Comparison of ENCODE assay signal across 35 cellular contexts in genomic region chr21:23686737-23687136, GRCh38.
"Had no signal": no experiment of that assay in that cellular context is flagged by ENCODE, and none has a peak within 500 bp of the region (broad histone marks: within the 10 kb centered on the region; RNA-seq: fewer than 3 reads in every experiment).

No MANE protein-coding gene starts in this region.

- H3K4me2 ChIP-seq: KMS-11 had no signal

- DNase-seq: Karpas-422, Kasumi-1, MG63, MM.1S, MV-4-11, NCI-H1048, NCI-H1092, NCI-H1092 treated with DMSO at 0.1 percent for 48 hours, NCI-H1105, NCI-H1105 treated with DMSO at 0.1 percent for 48 hours, NCI-H1417, NCI-H1417 treated with DMSO at 0.1 percent for 48 hours, NCI-H1436, NCI-H1436 treated with DMSO at 0.1 percent for 48 hours, NCI-H146, NCI-H1694, NCI-H1694 treated with DMSO at 0.1 percent for 48 hours, NCI-H187, NCI-H187 treated with DMSO at 0.1 percent for 48 hours, NCI-H1930, NCI-H2029, NCI-H2029 treated with DMSO at 0.1 percent for 48 hours, NCI-H2081, NCI-H2081 treated with DMSO at 0.1 percent for 48 hours, NCI-H2107, NCI-H2171, NCI-H2171 treated with DMSO at 0.1 percent for 48 hours, NCI-H2227 treated with DMSO at 0.1 percent for 48 hours, NCI-H345, NCI-H446, NCI-H446 treated with DMSO at 0.1 percent for 48 hours, NCI-H510A, NCI-H510A treated with DMSO at 0.1 percent for 48 hours, NCI-H524 had no signal

- H3K9me3 ChIP-seq: MG63 had no signal

- H3K36me3 ChIP-seq: MG63 had no signal

- H3K27ac ChIP-seq: KMS-11 had no signal

- H3K27me3 ChIP-seq: MG63 had no signal

- H3K4me3 ChIP-seq: MG63 had no signal
